25 cellular contexts compared by ENCODE assay signal in genomic region chr11:124945826-124946225, GRCh38. TPM values are rescaled to one million over a fixed set of nuclear protein-coding genes. Genes with fewer than 3 reads are reported as not detected.
"Had no signal": no experiment of that assay in that cellular context is flagged by ENCODE, and none has a peak within 500 bp of the region (broad histone marks: within the 10 kb centered on the region; RNA-seq: fewer than 3 reads in every experiment).

No MANE protein-coding gene starts in this region.

- H3K4me1 ChIP-seq: Peyer's patch, SJSA1 had no signal

- DNase-seq: KBM-7, MG63, NCI-H1092, NCI-H1105 treated with DMSO at 0.1 percent for 48 hours, NCI-H1417 treated with DMSO at 0.1 percent for 48 hours, NCI-H146, NCI-H1694 treated with DMSO at 0.1 percent for 48 hours, NCI-H1930, NCI-H2081, NCI-H2107, NCI-H446, NCI-H510A, NCI-H524 treated with DMSO at 0.1 percent for 48 hours, NCI-H69, NCI-H774, PC-9, Peyer's patch, Right ventricle myocardium superior, RPMI8226, SIG-M5 had no signal

- H3K27me3 ChIP-seq: MG63, Peyer's patch, SJSA1 had no signal

- H3K27ac ChIP-seq: HL-60, PC-9, Peyer's patch, SJSA1, SK-N-MC had no signal

- H3K9me3 ChIP-seq: Peyer's patch, SJSA1 had no signal

- H3K36me3 ChIP-seq: MG63, Peyer's patch, SJSA1 had no signal

- H3K4me3 ChIP-seq: MG63, PC-9, Peyer's patch, SJSA1, SK-N-MC had no signal

RNA-seq across cellular contexts. Expression of gene HEPACAM, which starts 10.0 kb away (rescaled TPM):
- total RNA-seq: LHCN-M2, OCI-LY7, PC-9, SJSA1 had no signal

RNA-seq across cellular contexts. Expression of gene HEPN1, which starts 26.8 kb away (rescaled TPM):
- total RNA-seq: LHCN-M2, OCI-LY7, PC-9, Peyer's patch, Right ventricle myocardium superior, SJSA1 had no signal

RNA-seq across cellular contexts. Expression of gene ROBO4, which starts 48.2 kb away (rescaled TPM):
- total RNA-seq: OCI-LY7, PC-9 had no signal
